In genomic region chrX:97638621-97639020, GRCh38 we compare ENCODE assay signal across 19 cellular contexts.
DNase-seq lines count a peak whose midpoint lies in the region; FAIRE-seq and TF ChIP-seq lines count a peak whose summit lies in the region.
"Had no signal": no experiment of that assay in that cellular context is flagged by ENCODE, and none has a peak within 500 bp of the region (broad histone marks: within the 10 kb centered on the region; RNA-seq: fewer than 3 reads in every experiment).

No MANE protein-coding gene starts in this region.

- H3K27ac Mint-ChIP-seq in CD8-positive, alpha-beta memory T cell: no peak overlapping the region
- H3K27ac Mint-ChIP-seq: CD4-positive, CD25-positive, alpha-beta regulatory T cell had no signal

- DNase-seq in NCI-H524 (lab: John Stamatoyannopoulos, UW) (peak; percentile 22 to 48), NCI-H524 treated with DMSO at 0.1 percent for 48 hours (lab: John Stamatoyannopoulos, UW) (no peak), NCI-H82 treated with DMSO at 0.1 percent for 48 hours (lab: John Stamatoyannopoulos, UW; ENCODE audit: unreplicated experiment) (peak; percentile 50), GM20000 (ENCODE audit: low spot score) (no peak), GM12892 (ENCODE audit: insufficient read length) (no peak), small intestine (no peak)
- no peak for DNase-seq in CD8-positive, alpha-beta memory T cell
- DNase-seq: ACHN; Calu3; CD4-positive, CD25-positive, alpha-beta regulatory T cell; DMS153; DMS79 treated with DMSO at 0.1 percent for 48 hours; EL; GM23248; H7; IMR-90 had no signal

- no peak overlapping the region for H3K4me3 Mint-ChIP-seq in CD8-positive, alpha-beta memory T cell
- H3K4me3 Mint-ChIP-seq: CD4-positive, CD25-positive, alpha-beta regulatory T cell had no signal

- peaks cover 0 to 6% of the 10 kb centered on the region in 2 donors for H3K27me3 Mint-ChIP-seq in CD8-positive, alpha-beta memory T cell

- H3K4me3 ChIP-seq in iPS-20b (ENCODE audit: low read length) (no peak overlapping the region; the same call in 1 of the 2 replicates), small intestine (ENCODE audit: low read depth in 1 of 2, low read length in 2 of 2) (no peak overlapping the region)
- H3K4me3 ChIP-seq in CD8-positive, alpha-beta memory T cell (ENCODE audit: low read length): no peak overlapping the region
- H3K4me3 ChIP-seq: BLaER1 treated with 17β-estradiol and CSF1 and Interleukin-3, amounts not matched to agents 10 nM and 100 nM; GM23248 had no signal

- H3K27ac ChIP-seq in iPS-20b (ENCODE audit: low read length) (no peak overlapping the region), small intestine (ENCODE audit: low read depth in 1 of 2, low read length in 1 of 2) (no peak overlapping the region)
- H3K27ac ChIP-seq in CD8-positive, alpha-beta memory T cell (ENCODE audit: low read depth, low read length): no peak overlapping the region
- H3K27ac ChIP-seq: BLaER1 treated with 17β-estradiol and CSF1 and Interleukin-3, amounts not matched to agents 10 nM and 100 nM; GM23248 had no signal

- 0 out of 2 replicates have a peak overlapping the region, but pooled peaks have one; percentile 8 for H3K9ac ChIP-seq in iPS-20b (ENCODE audit: low read depth, low read length)
- H3K9ac ChIP-seq: BLaER1 treated with 17β-estradiol and CSF1 and Interleukin-3, amounts not matched to agents 10 nM and 100 nM; GM23248 had no signal

- H3K4me1 ChIP-seq in iPS-20b (ENCODE audit: insufficient read depth, low read length) (peaks cover 12% of the 10 kb centered on the region), small intestine (ENCODE audit: control insufficient read depth in 2 of 2, insufficient read depth in 1 of 2, low read depth in 1 of 2, low read length in 1 of 2) (no peaks in the 10 kb centered on the region)
- H3K4me1 ChIP-seq in CD8-positive, alpha-beta memory T cell (ENCODE audit: insufficient read depth, low read length): no peaks in the 10 kb centered on the region
- H3K4me1 ChIP-seq: BLaER1 treated with 17β-estradiol and CSF1 and Interleukin-3, amounts not matched to agents 10 nM and 100 nM had no signal

- H3K36me3 Mint-ChIP-seq in CD8-positive, alpha-beta memory T cell: no peaks in the 10 kb centered on the region
- H3K36me3 Mint-ChIP-seq: CD4-positive, CD25-positive, alpha-beta regulatory T cell had no signal

- CTCF ChIA-PET in CD8-positive, alpha-beta memory T cell (lab: Charles Lee): no interaction called here

- TF ChIP-seq POLR2A in GM12892 (IDR thresholded peaks at IDR 0.05; ENCODE audit: low read depth, low read length): no peak

- TF ChIP-seq CTCF in GM20000 (IDR thresholded peaks at IDR 0.05; ENCODE audit: extremely low read depth, missing control alignments): no peak

- 52 to 76% (median 67%) methylated on average over 3 of the region's 3 CpGs for WGBS in small intestine, 3 donors

- H3K36me3 ChIP-seq in iPS-20b (ENCODE audit: insufficient read depth, low read depth, low read length) (no peaks in the 10 kb centered on the region), small intestine (ENCODE audit: control insufficient read depth in 2 of 2, insufficient read depth in 2 of 2, low read length in 2 of 2) (no peaks in the 10 kb centered on the region)
- H3K36me3 ChIP-seq in CD8-positive, alpha-beta memory T cell (ENCODE audit: insufficient read depth, low read length): no peaks in the 10 kb centered on the region
- H3K36me3 ChIP-seq: BLaER1 treated with 17β-estradiol and CSF1 and Interleukin-3, amounts not matched to agents 10 nM and 100 nM had no signal

- peaks cover 0 to 1% (median 0%) of the 10 kb centered on the region in 5 donors for H3K9me3 Mint-ChIP-seq in CD8-positive, alpha-beta memory T cell

- H3K27me3 ChIP-seq in iPS-20b (ENCODE audit: insufficient read depth, low read length) (no peaks in the 10 kb centered on the region), small intestine (ENCODE audit: control insufficient read depth in 2 of 2, insufficient read depth in 2 of 2, low read length in 2 of 2) (no peaks in the 10 kb centered on the region)
- no peaks in the 10 kb centered on the region for H3K27me3 ChIP-seq in CD8-positive, alpha-beta memory T cell (ENCODE audit: insufficient read depth, low read length, poor library complexity, severe bottlenecking)

- no peak for FAIRE-seq in GM12892 (lab: Jason Lieb, UNC)
- FAIRE-seq in small intestine (lab: Jason Lieb, UNC): no peak
- FAIRE-seq: G401.6 had no signal

- H3K9me3 ChIP-seq in iPS-20b (ENCODE audit: insufficient read depth, low read depth, low read length) (no peaks in the 10 kb centered on the region), small intestine (ENCODE audit: control insufficient read depth, low read depth) (no peaks in the 10 kb centered on the region)
- no peaks in the 10 kb centered on the region for H3K9me3 ChIP-seq in CD8-positive, alpha-beta memory T cell (ENCODE audit: low read length)

- H3K4me1 Mint-ChIP-seq in CD8-positive, alpha-beta memory T cell: peaks cover 0 to 7% (median 5%) of the 10 kb centered on the region in 3 donors

- POLR2A ChIA-PET in CD8-positive, alpha-beta memory T cell (lab: Charles Lee): no interaction called here

Comparison
In these comparisons a context has a peak if more than half of its experiments do, and no peak if none do; other contexts are left out.
1. DNase-seq: peak in NCI-H524 (2 of 2) and NCI-H82 treated with DMSO at 0.1 percent for 48 hours (single experiment); none in NCI-H524 treated with DMSO at 0.1 percent for 48 hours (single experiment), GM20000 (single experiment), GM12892 (single experiment), CD8-positive, alpha-beta memory T cell (0 of 5) and small intestine (single experiment).